1 cellular context compared by ENCODE assay signal in the genomic region with DNA sequence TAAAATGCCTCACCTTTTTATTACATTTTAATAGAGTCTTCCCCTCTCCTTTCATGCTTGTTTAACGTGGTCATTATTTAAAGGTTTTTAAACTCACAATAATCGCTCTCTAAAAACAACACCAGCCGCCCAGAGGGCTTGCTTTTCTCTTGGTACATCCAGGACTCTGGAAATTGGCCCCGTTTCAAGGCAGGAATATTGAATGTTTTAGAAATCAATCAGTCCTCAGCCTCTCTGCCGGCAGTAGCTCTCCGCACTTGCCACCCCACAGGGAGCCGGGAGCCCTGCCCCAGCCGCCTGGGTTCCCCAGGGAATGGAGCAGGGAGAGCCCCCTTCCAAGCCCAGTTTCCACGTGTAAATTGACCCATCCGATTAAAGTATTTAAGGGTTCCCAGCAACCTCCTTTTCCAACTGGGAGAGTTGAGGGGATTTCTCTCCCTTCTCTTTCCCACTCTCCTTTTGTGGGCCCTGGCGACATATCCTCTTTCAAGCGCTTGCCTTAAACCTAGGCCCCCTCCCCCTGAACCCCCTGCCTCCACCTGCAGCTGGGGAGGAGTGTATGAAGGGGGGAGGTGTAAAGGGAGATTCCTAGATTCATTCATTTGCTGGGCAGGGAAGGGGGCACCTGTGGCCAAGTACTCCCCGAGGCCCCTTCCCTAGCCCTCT.
TF ChIP-seq lines count a peak whose summit lies in the region.

No MANE protein-coding gene starts in this region.

TF ChIP-seq in GM12878, 131 proteins besides CTCF, POLR2A, EP300 and RAD21:
- TF ChIP-seq MEF2B (IDR thresholded peaks at IDR 0.05; ENCODE audit: partially characterized antibody, poor library complexity, severe bottlenecking): peak; percentile 48
- TF ChIP-seq, protein P1, sequence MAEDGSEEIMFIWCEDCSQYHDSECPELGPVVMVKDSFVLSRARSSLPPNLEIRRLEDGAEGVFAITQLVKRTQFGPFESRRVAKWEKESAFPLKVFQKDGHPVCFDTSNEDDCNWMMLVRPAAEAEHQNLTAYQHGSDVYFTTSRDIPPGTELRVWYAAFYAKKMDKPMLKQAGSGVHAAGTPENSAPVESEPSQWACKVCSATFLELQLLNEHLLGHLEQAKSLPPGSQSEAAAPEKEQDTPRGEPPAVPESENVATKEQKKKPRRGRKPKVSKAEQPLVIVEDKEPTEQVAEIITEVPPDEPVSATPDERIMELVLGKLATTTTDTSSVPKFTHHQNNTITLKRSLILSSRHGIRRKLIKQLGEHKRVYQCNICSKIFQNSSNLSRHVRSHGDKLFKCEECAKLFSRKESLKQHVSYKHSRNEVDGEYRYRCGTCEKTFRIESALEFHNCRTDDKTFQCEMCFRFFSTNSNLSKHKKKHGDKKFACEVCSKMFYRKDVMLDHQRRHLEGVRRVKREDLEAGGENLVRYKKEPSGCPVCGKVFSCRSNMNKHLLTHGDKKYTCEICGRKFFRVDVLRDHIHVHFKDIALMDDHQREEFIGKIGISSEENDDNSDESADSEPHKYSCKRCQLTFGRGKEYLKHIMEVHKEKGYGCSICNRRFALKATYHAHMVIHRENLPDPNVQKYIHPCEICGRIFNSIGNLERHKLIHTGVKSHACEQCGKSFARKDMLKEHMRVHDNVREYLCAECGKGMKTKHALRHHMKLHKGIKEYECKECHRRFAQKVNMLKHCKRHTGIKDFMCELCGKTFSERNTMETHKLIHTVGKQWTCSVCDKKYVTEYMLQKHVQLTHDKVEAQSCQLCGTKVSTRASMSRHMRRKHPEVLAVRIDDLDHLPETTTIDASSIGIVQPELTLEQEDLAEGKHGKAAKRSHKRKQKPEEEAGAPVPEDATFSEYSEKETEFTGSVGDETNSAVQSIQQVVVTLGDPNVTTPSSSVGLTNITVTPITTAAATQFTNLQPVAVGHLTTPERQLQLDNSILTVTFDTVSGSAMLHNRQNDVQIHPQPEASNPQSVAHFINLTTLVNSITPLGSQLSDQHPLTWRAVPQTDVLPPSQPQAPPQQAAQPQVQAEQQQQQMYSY (CRISPR knock-in tag; IDR thresholded peaks at IDR 0.05): no peak
TF ChIP-seq in GM12878: peak in this region for 1.
